ENCODE assay signal across 8 cellular contexts in the genomic region with DNA sequence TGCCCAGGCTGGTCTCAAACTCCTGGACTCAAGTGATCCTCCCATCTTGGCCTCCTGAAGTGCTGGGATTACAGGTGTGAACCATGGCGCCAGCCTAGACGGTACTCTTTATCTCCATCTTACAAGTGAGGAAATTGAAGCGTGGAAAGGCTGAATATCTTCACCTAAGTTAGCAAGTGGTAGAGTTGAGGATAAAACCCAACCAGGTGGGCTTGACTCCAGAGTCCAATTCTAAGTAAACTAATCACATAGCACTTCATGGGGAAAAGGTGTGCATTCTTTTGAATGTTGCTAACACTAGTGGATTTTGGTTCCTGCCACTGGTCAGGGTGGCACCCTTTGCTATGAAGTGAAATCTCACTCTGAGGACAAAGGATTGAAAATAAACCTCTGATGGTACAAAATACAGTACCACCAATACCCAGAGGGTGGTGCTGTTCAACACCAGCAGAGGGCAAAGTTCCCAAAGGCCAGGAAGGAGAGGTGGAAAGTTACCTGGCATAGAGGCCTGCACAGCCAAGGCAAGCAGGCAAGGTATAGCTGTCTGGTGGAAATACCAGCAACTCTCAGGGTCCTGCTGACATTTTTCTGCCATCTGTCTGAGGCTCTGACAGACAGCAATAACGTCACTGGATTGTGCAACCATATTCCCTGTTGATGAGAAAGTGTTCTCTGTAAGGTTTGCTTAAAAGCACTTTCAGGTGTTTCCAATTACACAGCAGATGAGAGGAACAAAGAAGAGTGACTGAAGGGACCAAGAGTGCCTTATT. TPM values are rescaled to one million over a fixed set of nuclear protein-coding genes. Genes with fewer than 3 reads are reported as not detected.
A peak's percentile ranks its signal among the peaks of the same experiment; 100 is the strongest.
DNase-seq lines count a peak whose midpoint lies in the region; TF ChIP-seq lines count a peak whose summit lies in the region.

No MANE protein-coding gene starts in this region.

- peak; percentile 81 for TF ChIP-seq CTCF in AG09319 (IDR thresholded peaks at IDR 0.05; ENCODE audit: low read depth, low read length)
- peak; percentile 81 for TF ChIP-seq CTCF in GM12872 (IDR thresholded peaks at IDR 0.05; ENCODE audit: insufficient read depth, low read depth, low read length)
- peak; percentile 76 to 84 (median 81) for TF ChIP-seq CTCF in nephron (IDR thresholded peaks at IDR 0.05; ENCODE audit: unreplicated experiment in 3 of 3)

- H3K36me3 Mint-ChIP-seq in nephron (ENCODE audit: low read depth), result peaks cover 69% of the 10 kb centered on the region

- no peaks in the 10 kb centered on the region for H3K9me3 Mint-ChIP-seq in nephron

- no peaks in the 10 kb centered on the region for H3K27me3 ChIP-seq in MG63

- no peaks in the 10 kb centered on the region for H3K9me3 ChIP-seq in MG63

- H3K4me3 Mint-ChIP-seq in nephron, result no peak overlapping the region

- H3K4me1 Mint-ChIP-seq in nephron, result peaks cover 5% of the 10 kb centered on the region

- peak overlapping the region in 2 of 3 experiments; percentile 53 for H3K27ac Mint-ChIP-seq in nephron

- DNase-seq in AG09319 (ENCODE audit: extremely low read depth, low read depth) (peak; percentile 56), NCI-H1694 treated with DMSO at 0.1 percent for 48 hours (lab: John Stamatoyannopoulos, UW) (peak; percentile 37), fibroblast of peridontal ligament (ENCODE audit: extremely low read depth) (peak; percentile 82), KG1 (lab: John Stamatoyannopoulos, UW) (no peak), MG63 (no peak)
- peak; percentile 30 for DNase-seq in activated CD8-positive, alpha-beta memory T cell treated with anti-CD3 and anti-CD28 coated beads, Interleukin-2, amount 50 U/mL, for 4 hours

- H3K27me3 Mint-ChIP-seq in nephron (ENCODE audit: low read depth), result no peaks in the 10 kb centered on the region

- H3K36me3 ChIP-seq in MG63, result peaks cover 84% of the 10 kb centered on the region

- H3K4me3 ChIP-seq in MG63, result no peak overlapping the region

RNA-seq across cellular contexts. Expression of gene ZDHHC16, which starts 17.6 kb away (rescaled TPM):
- 40.4 and 41.5 TPM in 2 replicates for total RNA-seq in MG63 (2014; rRNA removed; shearing (Covaris generic); ENCODE audit: low replicate concordance)

RNA-seq across cellular contexts. Expression of gene EXOSC1, which starts 17.7 kb away (rescaled TPM):
- total RNA-seq in MG63 (2014; rRNA removed; shearing (Covaris generic); ENCODE audit: low replicate concordance), result 42.8 and 45.6 TPM in 2 replicates

RNA-seq across cellular contexts. Expression of gene MMS19, which starts 34.7 kb away (rescaled TPM):
- total RNA-seq in MG63 (2014; rRNA removed; shearing (Covaris generic); ENCODE audit: low replicate concordance), result 44.3 and 57.6 TPM in 2 replicates

RNA-seq across cellular contexts. Expression of gene UBTD1, which starts 35.2 kb away (rescaled TPM):
- 19.3 and 29.7 TPM in 2 replicates for total RNA-seq in MG63 (2014; rRNA removed; shearing (Covaris generic); ENCODE audit: low replicate concordance)

RNA-seq across cellular contexts. Expression of gene PGAM1, which starts 37.6 kb away (rescaled TPM):
- 577 and 749 TPM in 2 replicates for total RNA-seq in MG63 (2014; rRNA removed; shearing (Covaris generic); ENCODE audit: low replicate concordance)

Comparison
In these comparisons a context has a peak if more than half of its experiments do, and no peak if none do; other contexts are left out.
1. DNase-seq: peak in AG09319 (single experiment), NCI-H1694 treated with DMSO at 0.1 percent for 48 hours (single experiment), activated CD8-positive, alpha-beta memory T cell treated with anti-CD3 and anti-CD28 coated beads, Interleukin-2, amount 50 U/mL, for 4 hours (single experiment) and fibroblast of peridontal ligament (single experiment); none in KG1 (single experiment) and MG63 (single experiment).
2. Peak in every context shown above with its lines, with median percentiles within 50 percentile points of each other: CTCF ChIP-seq.